9 cellular contexts compared by ENCODE assay signal in the genomic region with DNA sequence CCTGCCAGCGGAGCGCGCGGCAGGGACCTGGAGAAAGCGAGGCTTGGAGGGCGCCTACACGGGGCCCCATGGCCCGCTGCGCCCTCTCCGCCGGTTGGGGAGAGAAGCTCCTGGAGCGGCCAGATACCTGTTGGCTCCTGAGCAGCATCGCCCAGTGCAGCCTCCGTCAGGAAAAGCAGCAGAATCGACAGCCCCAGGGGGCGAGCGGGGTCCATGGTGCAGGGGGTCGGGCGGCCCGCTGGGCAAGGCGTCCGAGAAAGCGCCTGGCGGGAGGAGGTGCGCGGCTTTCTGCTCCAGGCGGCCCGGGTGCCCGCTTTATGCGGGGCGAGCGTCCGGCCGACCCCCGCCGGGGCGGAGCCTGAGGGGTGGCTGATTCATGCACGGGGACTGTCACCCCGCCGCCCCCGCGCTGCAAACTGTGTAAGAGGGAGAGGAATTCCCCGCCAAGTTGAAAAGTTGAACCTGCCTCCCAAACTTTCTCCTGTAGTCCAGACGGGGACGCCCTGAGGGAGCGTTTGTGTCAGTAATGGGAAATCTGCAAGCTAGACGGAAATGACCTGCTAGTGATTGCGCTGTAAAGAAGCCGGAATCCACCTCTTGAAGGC. TPM values are rescaled to one million over a fixed set of nuclear protein-coding genes. Genes with fewer than 3 reads are reported as not detected.
A peak's percentile ranks its signal among the peaks of the same experiment; 100 is the strongest.
DNase-seq lines count a peak whose midpoint lies in the region; ATAC-seq, FAIRE-seq and TF ChIP-seq lines count a peak whose summit lies in the region.
"Had no signal": no experiment of that assay in that cellular context is flagged by ENCODE, and none has a peak within 500 bp of the region (broad histone marks: within the 10 kb centered on the region; RNA-seq: fewer than 3 reads in every experiment).

A gene with protein sequence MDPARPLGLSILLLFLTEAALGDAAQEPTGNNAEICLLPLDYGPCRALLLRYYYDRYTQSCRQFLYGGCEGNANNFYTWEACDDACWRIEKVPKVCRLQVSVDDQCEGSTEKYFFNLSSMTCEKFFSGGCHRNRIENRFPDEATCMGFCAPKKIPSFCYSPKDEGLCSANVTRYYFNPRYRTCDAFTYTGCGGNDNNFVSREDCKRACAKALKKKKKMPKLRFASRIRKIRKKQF (minus strand): TSS at position 290 of the 605 bp plus-strand sequence. CDS start 75 bp downstream, at position 215.

- peak; percentile 21 for TF ChIP-seq CTCF in AG09319 (IDR thresholded peaks at IDR 0.05; ENCODE audit: low read depth, low read length)
- peak in 1 of 7 experiments; percentile 14 for TF ChIP-seq CTCF in body of pancreas (IDR thresholded peaks at IDR 0.05)
- peak in 2 of 3 experiments; percentile 19 to 39 for TF ChIP-seq CTCF in keratinocyte (optimal IDR thresholded peaks at IDR 0.05 in 1 of 3, IDR thresholded peaks at IDR 0.05 in 1 of 3, conservative IDR thresholded peaks at IDR 0.05 in 1 of 3; ENCODE audit: extremely low read depth in 1 of 3, insufficient read depth in 2 of 3, low read length in 3 of 3)

- no peaks in the 10 kb centered on the region for H3K79me2 ChIP-seq in keratinocyte (ENCODE audit: control insufficient read depth, insufficient read depth, low read length)

- peak within 1 kb of the TSS; percentile 86 for H3K4me2 ChIP-seq in keratinocyte (ENCODE audit: control insufficient read depth, extremely low read depth, insufficient read depth, low read depth, low read length)

- no peak for DNase-seq in AG09319 (ENCODE audit: extremely low read depth, low read depth)
- peak; percentile 46 for DNase-seq in HuH-7 (ENCODE audit: low spot score)
- peak; percentile 51 to 72 (median 60) for DNase-seq in body of pancreas
- no peak for DNase-seq in keratinocyte (ENCODE audit: low read depth, low spot score)
- peak; percentile 5 for DNase-seq in stimulated activated CD4-positive, alpha-beta T cell treated with anti-CD3 and anti-CD28 coated beads, Interleukin-4, amount 100 ng/mL, for 24 hours
- DNase-seq in effector CD8-positive, alpha-beta T cell (lab: John Stamatoyannopoulos, UW), result no peak
- no peak for DNase-seq in cortex of kidney (lab: John Stamatoyannopoulos, UW)

- peak within 1 kb of the TSS; percentile 80 for H3K9ac ChIP-seq in keratinocyte (ENCODE audit: control insufficient read depth, extremely low read depth, insufficient read depth, low read length)

- dilution Hi-C loops in keratinocyte (cut with MboI; ENCODE audit: extremely low pct_ligation_motif_present, low sequenced_read_pairs), result no loop called here

- H3K27ac ChIP-seq in body of pancreas (peak within 1 kb of the TSS in 3 of 4 donors; percentile 72 to 85 (median 79)), keratinocyte (ENCODE audit: control insufficient read depth, insufficient read depth, low read length) (peak within 1 kb of the TSS; percentile 73)
- H3K27ac ChIP-seq: HL-60 had no signal

- no peaks in the 10 kb centered on the region for H3K9me1 ChIP-seq in keratinocyte (ENCODE audit: control insufficient read depth, extremely low read depth, insufficient read depth, low read length)

- TF ChIP-seq POLR2A in body of pancreas (IDR thresholded peaks at IDR 0.05), result peak; percentile 31 to 75 (median 74)

- peak; percentile 45 for ATAC-seq in GM19438 (IDR thresholded peaks at IDR 0.05; ENCODE audit: low read depth, unreplicated experiment)
- ATAC-seq in body of pancreas, result peak; percentile 84

- H3K27me3 ChIP-seq in body of pancreas (no peaks in the 10 kb centered on the region), keratinocyte (ENCODE audit: control insufficient read depth, extremely low read depth, insufficient read depth, low read length) (no peaks in the 10 kb centered on the region)

- H3K4me1 ChIP-seq in body of pancreas, result peaks cover 31% of the 10 kb centered on the region
- peaks cover 11% of the 10 kb centered on the region for H3K4me1 ChIP-seq in keratinocyte (ENCODE audit: control insufficient read depth, extremely low read depth, insufficient read depth, low read length)

- H3K36me3 ChIP-seq in body of pancreas (replicated peaks in 1 of 2; ENCODE audit: insufficient read depth in 1 of 2, low read depth in 2 of 2) (no peaks in the 10 kb centered on the region), keratinocyte (ENCODE audit: control insufficient read depth in 2 of 2, extremely low read depth in 1 of 2, insufficient read depth in 2 of 2, low read length in 2 of 2) (no peaks in the 10 kb centered on the region)

- H3K4me3 ChIP-seq in body of pancreas (peak within 1 kb of the TSS; percentile 22 to 34), keratinocyte (ENCODE audit: control insufficient read depth in 2 of 3, extremely low read depth in 1 of 3, insufficient read depth in 2 of 3, low read depth in 1 of 3, low read length in 3 of 3) (peak within 1 kb of the TSS; percentile 50 to 83 (median 77))

- FAIRE-seq in keratinocyte (lab: Jason Lieb, UNC), result peak; percentile 68

- 0 to 1% methylated on average over 12 to 46 of the region's 49 CpGs for WGBS in body of pancreas, 2 donors

- intact Hi-C loops in body of pancreas (cut with DNase I), result no loop called here

- H3K9me3 ChIP-seq in body of pancreas (no peaks in the 10 kb centered on the region), keratinocyte (ENCODE audit: control insufficient read depth, low read depth, low read length) (no peaks in the 10 kb centered on the region)

- H4K20me1 ChIP-seq in keratinocyte (ENCODE audit: control insufficient read depth, extremely low read depth, insufficient read depth, low read length), result no peaks in the 10 kb centered on the region

- H2AFZ ChIP-seq in keratinocyte (ENCODE audit: control insufficient read depth, low read length), result peak within 1 kb of the TSS; percentile 85

RNA-seq across cellular contexts. Expression of the gene that starts here (rescaled TPM):
- total RNA-seq in body of pancreas, result 10 to 100 TPM in 1 of 2 donors, 1 to 10 TPM in 1; 3.3 to 10.9 TPM
- polyA plus RNA-seq in keratinocyte, result 46.0 to 138 TPM (median 87.2 TPM) in 3 replicates
- polyA plus RNA-seq in keratinocyte (2011; ENCODE audit: low read depth), result 1.4 TPM
- polyA plus RNA-seq in keratinocyte (2011; cell fraction: cytosol; rRNA removed), result 47.5 and 74.1 TPM in 2 replicates
- polyA plus RNA-seq in keratinocyte (2011; cell fraction: nucleus; rRNA removed), result 60.6 and 69.1 TPM in 2 replicates
- 1.7 and 125 TPM in 2 replicates for polyA plus RNA-seq in keratinocyte (2012; ENCODE audit: low replicate concordance)
- 23.6 to 72.7 TPM (median 30.3 TPM) in 3 replicates for polyA minus RNA-seq in keratinocyte
- 42.0 TPM for polyA minus RNA-seq in keratinocyte (2011; cell fraction: cytosol; rRNA and poly(A)+ RNA removed)
- 33.7 and 34.1 TPM in 2 replicates for polyA minus RNA-seq in keratinocyte (2011; cell fraction: nucleus; rRNA and poly(A)+ RNA removed)

Comparison
In these comparisons a context has a peak if more than half of its experiments do, and no peak if none do; other contexts are left out.
1. DNase-seq: peak in HuH-7 (single experiment), body of pancreas (4 of 4) and stimulated activated CD4-positive, alpha-beta T cell treated with anti-CD3 and anti-CD28 coated beads, Interleukin-4, amount 100 ng/mL, for 24 hours (single experiment); none in AG09319 (single experiment), keratinocyte (single experiment), effector CD8-positive, alpha-beta T cell (single experiment) and cortex of kidney (single experiment).